In the genomic region with DNA sequence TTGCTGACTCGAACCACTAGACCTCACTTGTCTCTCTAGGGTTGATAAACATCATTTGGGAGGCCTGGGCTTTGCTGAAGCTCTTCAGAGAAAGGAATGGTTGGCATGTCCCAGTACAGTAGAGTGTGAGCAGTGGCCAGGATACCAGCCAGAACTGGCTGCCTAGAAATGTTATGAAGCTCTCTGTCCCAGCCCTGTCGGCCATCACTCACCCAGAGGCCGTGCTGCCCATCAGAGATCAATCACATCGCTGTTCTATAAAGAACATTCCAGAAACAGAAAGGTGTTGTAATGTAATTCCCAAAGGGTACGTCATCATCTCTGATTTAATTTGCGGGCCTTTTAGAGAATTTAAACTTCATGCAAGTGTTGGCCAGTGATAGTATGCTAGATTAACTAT, we compare ENCODE assay signal across 24 cellular contexts.
DNase-seq lines count a peak whose midpoint lies in the region; ATAC-seq and TF ChIP-seq lines count a peak whose summit lies in the region.
"Had no signal": no experiment of that assay in that cellular context is flagged by ENCODE, and none has a peak within 500 bp of the region (broad histone marks: within the 10 kb centered on the region; RNA-seq: fewer than 3 reads in every experiment).

No MANE protein-coding gene starts in this region.

- intact Hi-C loops in left lung (cut with DNase I), result no loop called here
- intact Hi-C loops in upper lobe of right lung (cut with DNase I), result no loop called here

- H3K4me3 ChIP-seq in left lung (no peak overlapping the region), upper lobe of right lung (no peak overlapping the region), Peyer's patch (no peak overlapping the region)
- H3K4me3 ChIP-seq: ascending aorta, hepatocyte, uterus had no signal

- no peaks in the 10 kb centered on the region for H3K27me3 ChIP-seq in left lung
- H3K27me3 ChIP-seq in upper lobe of right lung, result no peaks in the 10 kb centered on the region
- no peaks in the 10 kb centered on the region for H3K27me3 ChIP-seq in Peyer's patch
- H3K27me3 ChIP-seq: ascending aorta, foreskin keratinocyte, hepatocyte, uterus had no signal

- peaks cover 0 to 60% of the 10 kb centered on the region in 2 donors for H3K36me3 ChIP-seq in left lung
- H3K36me3 ChIP-seq in upper lobe of right lung, result peaks cover 26% of the 10 kb centered on the region
- H3K36me3 ChIP-seq in Peyer's patch, result peaks cover 0 to 22% (median 0%) of the 10 kb centered on the region in 3 donors
- H3K36me3 ChIP-seq: uterus had no signal

- no peaks in the 10 kb centered on the region for H3K4me1 ChIP-seq in left lung
- H3K4me1 ChIP-seq in upper lobe of right lung, result no peaks in the 10 kb centered on the region
- no peaks in the 10 kb centered on the region for H3K4me1 ChIP-seq in Peyer's patch
- H3K4me1 ChIP-seq: ascending aorta, foreskin keratinocyte, uterus had no signal

- H3K9me3 ChIP-seq in left lung (no peaks in the 10 kb centered on the region), upper lobe of right lung (no peaks in the 10 kb centered on the region), Peyer's patch (no peaks in the 10 kb centered on the region)
- H3K9me3 ChIP-seq: ascending aorta, uterus had no signal

- DNase-seq in RPMI7951 (ENCODE audit: low read depth) (peak; percentile 69), left lung (no peak), upper lobe of right lung (no peak), Peyer's patch (no peak)
- DNase-seq in stimulated activated CD4-positive, alpha-beta T cell treated with anti-CD3 and anti-CD28 coated beads, Interleukin-4, amount 100 ng/mL, for 24 hours, result no peak
- DNase-seq: activated naive CD4-positive, alpha-beta T cell treated with anti-CD3 and anti-CD28 coated beads, Interleukin-2, amount 50 U/mL, for 16 hours; activated T-cell treated with anti-CD3 and anti-CD28 coated beads, Interleukin-2, amount 50 U/mL, for 48 hours; CD4-positive, alpha-beta memory T cell; cerebellar nuclear complex; erythroblast; GDM1; KBM-7; MV-4-11; NCI-H187; NCI-H226; NCI-H748 treated with DMSO at 0.1 percent for 48 hours; SHP77 treated with DMSO at 0.1 percent for 48 hours; T-cell; uterus had no signal

- peak overlapping the region; percentile 39 for H3K27ac ChIP-seq in cingulate gyrus (ENCODE audit: low read depth, low read length)
- no peak overlapping the region for H3K27ac ChIP-seq in left lung
- no peak overlapping the region for H3K27ac ChIP-seq in upper lobe of right lung
- H3K27ac ChIP-seq in Peyer's patch, result no peak overlapping the region
- H3K27ac ChIP-seq: ascending aorta, foreskin keratinocyte, hepatocyte, uterus had no signal

- TF ChIP-seq CTCF in left lung (IDR thresholded peaks at IDR 0.05) (no peak), upper lobe of right lung (IDR thresholded peaks at IDR 0.05) (no peak), Peyer's patch (IDR thresholded peaks at IDR 0.05) (no peak)

- peak; percentile 43 for ATAC-seq in left lung
- peak; percentile 72 for ATAC-seq in upper lobe of right lung
- no peak for ATAC-seq in GM19397 (IDR thresholded peaks at IDR 0.05; ENCODE audit: unreplicated experiment)
- ATAC-seq: foreskin keratinocyte, T-cell had no signal

- TF ChIP-seq POLR2A in Peyer's patch (IDR thresholded peaks at IDR 0.05), result no peak
